ENCODE assay signal across 16 cellular contexts in the genomic region with DNA sequence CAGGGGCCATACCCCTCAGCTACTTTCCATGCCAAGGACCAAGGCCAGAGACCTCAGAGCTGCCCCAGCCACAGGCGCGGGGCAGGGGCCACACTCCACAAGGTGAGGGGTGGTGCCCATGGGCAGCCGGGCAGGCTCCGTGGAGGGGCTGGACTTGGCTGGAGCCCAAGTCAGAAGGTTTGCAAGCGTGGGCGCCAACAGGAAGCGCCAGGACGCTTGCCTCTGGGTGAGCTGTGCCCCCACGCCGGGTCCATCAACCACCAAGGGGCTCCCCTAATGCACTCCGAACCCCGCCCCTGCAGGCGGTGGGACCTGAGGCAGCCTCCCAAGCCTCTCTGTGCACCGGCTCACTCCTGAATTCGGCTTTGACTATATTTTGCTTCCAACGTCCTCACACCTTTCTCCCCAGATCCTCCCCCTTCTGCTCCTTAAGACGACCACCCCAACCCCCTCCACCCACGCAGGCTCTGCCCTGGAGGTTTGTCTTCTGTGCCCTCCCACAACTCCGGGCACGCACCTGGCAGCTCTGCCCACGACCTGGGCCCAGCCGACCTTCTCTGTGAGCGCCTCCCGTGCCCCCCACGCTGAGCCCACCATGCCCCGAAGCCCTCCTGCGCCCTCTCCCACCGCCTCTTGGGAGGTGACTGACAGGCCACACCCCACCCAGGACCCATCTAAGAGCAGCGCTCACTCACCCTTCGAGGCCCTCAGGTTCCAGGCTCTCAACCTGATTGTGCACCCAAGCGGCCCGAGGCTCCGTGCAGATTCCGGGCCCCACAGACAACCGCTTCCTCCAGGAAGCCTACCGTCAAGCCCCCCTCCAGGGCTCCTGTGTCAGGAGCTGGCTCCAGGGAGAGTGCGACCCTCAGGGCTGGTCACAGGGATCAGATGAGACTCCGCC. TPM values are rescaled to one million over a fixed set of nuclear protein-coding genes. Genes with fewer than 3 reads are reported as not detected.
DNase-seq lines count a peak whose midpoint lies in the region; ATAC-seq, FAIRE-seq and TF ChIP-seq lines count a peak whose summit lies in the region.
"Had no signal": no experiment of that assay in that cellular context is flagged by ENCODE, and none has a peak within 500 bp of the region (broad histone marks: within the 10 kb centered on the region; RNA-seq: fewer than 3 reads in every experiment).

No MANE protein-coding gene starts in this region.

- no peak overlapping the region for H3K27ac Mint-ChIP-seq in naive thymus-derived CD8-positive, alpha-beta T cell
- H3K27ac Mint-ChIP-seq in Caco-2 (ENCODE audit: unreplicated experiment), result no peak overlapping the region

- no peak for ATAC-seq in HCT116
- no peak for ATAC-seq in naive thymus-derived CD8-positive, alpha-beta T cell

- RAD21 ChIA-PET in HCT116 (lab: Charles Lee; ENCODE audit: low non-redundant PET in 1 of 2, low total read pairs in 2 of 2, uncharacterized antibody in 2 of 2, unreplicated experiment in 2 of 2), result interaction anchor here in 1 of 2 experiments (0.5 kb wide), 1 partner anchor 36 kb away, joined by 5 read pairs; no protein-coding TSS in a partner anchor

- H3K27me3 Mint-ChIP-seq in naive thymus-derived CD8-positive, alpha-beta T cell, result no peaks in the 10 kb centered on the region
- no peaks in the 10 kb centered on the region for H3K27me3 Mint-ChIP-seq in Caco-2 (ENCODE audit: insufficient read depth, unreplicated experiment)

- H4K20me1 ChIP-seq in HCT116 (ENCODE audit: insufficient read depth), result no peaks in the 10 kb centered on the region
- H4K20me1 ChIP-seq in keratinocyte (ENCODE audit: control insufficient read depth, extremely low read depth, insufficient read depth, low read length), result peaks cover 4% of the 10 kb centered on the region

- no peak overlapping the region for H3K4me3 Mint-ChIP-seq in naive thymus-derived CD8-positive, alpha-beta T cell
- H3K4me3 Mint-ChIP-seq in Caco-2 (ENCODE audit: unreplicated experiment), result no peak overlapping the region

- POLR2A ChIA-PET in HCT116 (lab: Charles Lee) (no interaction called here), Caco-2 (lab: Charles Lee) (no interaction called here)
- POLR2A ChIA-PET in naive thymus-derived CD8-positive, alpha-beta T cell (lab: Charles Lee), result interaction anchor here (1.4 to 1.7 kb wide), 2 partner anchors 14 to 16 kb away, joined by 4 to 5 read pairs; no protein-coding TSS in a partner anchor

- DNase-seq in HCT116 (ENCODE audit: low read depth, low spot score) (no peak), keratinocyte (ENCODE audit: low read depth, low spot score) (no peak), Caco-2 (no peak), D721Med (ENCODE audit: insufficient read length, low spot score) (no peak)
- no peak for DNase-seq in naive thymus-derived CD8-positive, alpha-beta T cell
- DNase-seq: DMS79, KBM-7, NCI-H1417 treated with DMSO at 0.1 percent for 48 hours, NCI-H1930, NCI-H526 treated with DMSO at 0.1 percent for 48 hours, SW 1271 had no signal

- TF ChIP-seq RAD21 in HCT116 (IDR thresholded peaks at IDR 0.05; ENCODE audit: low read depth) (no peak), Ishikawa (IDR thresholded peaks at IDR 0.05; ENCODE audit: low read depth) (no peak)

- H3K27ac ChIP-seq in HCT116 (ENCODE audit: low read depth, low read length) (peak overlapping the region; percentile 40; the same call in 1 of the 2 replicates), keratinocyte (ENCODE audit: control insufficient read depth, insufficient read depth, low read length) (peak overlapping the region; percentile 47)

- H3K4me2 ChIP-seq in HCT116 (ENCODE audit: low read length) (no peak overlapping the region), keratinocyte (ENCODE audit: control insufficient read depth, extremely low read depth, insufficient read depth, low read depth, low read length) (peak overlapping the region; percentile 80)

- H3K36me3 Mint-ChIP-seq in naive thymus-derived CD8-positive, alpha-beta T cell, result peaks cover 0 to 8% (median 8%) of the 10 kb centered on the region in 3 donors
- H3K36me3 Mint-ChIP-seq in Caco-2 (ENCODE audit: insufficient read depth, unreplicated experiment), result peaks cover 7% of the 10 kb centered on the region

- no peak for TF ChIP-seq POLR2A in HCT116 (IDR thresholded peaks at IDR 0.05; ENCODE audit: borderline replicate concordance, extremely low read depth, insufficient read depth, insufficient read length)

- FAIRE-seq in keratinocyte (lab: Jason Lieb, UNC) (no peak), D721Med (lab: Jason Lieb, UNC) (no peak)
- FAIRE-seq: GM19239, H54, HTR-8/SVneo had no signal

- H3K79me2 ChIP-seq in HCT116 (ENCODE audit: insufficient read depth, low read length) (peaks cover 25% of the 10 kb centered on the region), keratinocyte (ENCODE audit: control insufficient read depth, insufficient read depth, low read length) (peaks cover 50% of the 10 kb centered on the region)

- peaks cover 0 to 9% (median 4%) of the 10 kb centered on the region in 9 donors for H3K9me3 Mint-ChIP-seq in naive thymus-derived CD8-positive, alpha-beta T cell
- peaks cover 14% of the 10 kb centered on the region for H3K9me3 Mint-ChIP-seq in Caco-2 (ENCODE audit: unreplicated experiment)

- H3K36me3 ChIP-seq in HCT116 (ENCODE audit: control insufficient read depth in 1 of 2, insufficient read depth in 2 of 2, low read length in 2 of 2) (peaks cover 0 to 5% of the 10 kb centered on the region in 2 experiments; a peak in 1 of 4 replicates), keratinocyte (ENCODE audit: control insufficient read depth in 2 of 2, extremely low read depth in 1 of 2, insufficient read depth in 2 of 2, low read length in 2 of 2) (peaks cover 3 to 12% of the 10 kb centered on the region in 2 experiments), Caco-2 (ENCODE audit: control insufficient read depth, insufficient read depth, low read length) (no peaks in the 10 kb centered on the region)

- no peak for TF ChIP-seq EP300 in Ishikawa (IDR thresholded peaks at IDR 0.05; ENCODE audit: borderline replicate concordance)

- CTCF ChIA-PET in HCT116 (lab: Charles Lee), result no interaction called here
- CTCF ChIA-PET in Caco-2 (lab: Charles Lee), result interaction anchor here (0.7 kb wide), 1 partner anchor 82 kb away, joined by 3 read pairs; no protein-coding TSS in a partner anchor

- intact Hi-C loops in HCT116 (cut with micrococcal nuclease), result loop anchor here (10.0 kb wide), 1 partner anchor 87 kb away; a partner anchor contains a TSS
- intact Hi-C loops in Caco-2 (cut with micrococcal nuclease; ENCODE audit: unreplicated experiment), result loop anchor here (2.0 to 10.0 kb wide), 2 partner anchors 23 to 53 kb away; a partner anchor contains a TSS

- H3K4me1 Mint-ChIP-seq in naive thymus-derived CD8-positive, alpha-beta T cell, result peaks cover 2 to 15% (median 9%) of the 10 kb centered on the region in 4 donors
- peaks cover 8% of the 10 kb centered on the region for H3K4me1 Mint-ChIP-seq in Caco-2 (ENCODE audit: low read depth, unreplicated experiment)

- H3K9me3 ChIP-seq in HCT116 (ENCODE audit: control insufficient read depth in 1 of 2, insufficient read depth in 1 of 2, low read depth in 1 of 2, low read length in 2 of 2) (no peaks in the 10 kb centered on the region; a peak in 1 of 4 replicates), keratinocyte (ENCODE audit: control insufficient read depth, low read depth, low read length) (peaks cover 4% of the 10 kb centered on the region), Caco-2 (peaks cover 2% of the 10 kb centered on the region; the same call in 1 of the 2 replicates)

- H3K4me3 ChIP-seq in HCT116 (replicated peaks in 1 of 2; ENCODE audit: low read depth in 1 of 2, low read length in 2 of 2), result no peak overlapping the region
- H3K4me3 ChIP-seq in keratinocyte (ENCODE audit: control insufficient read depth in 2 of 3, extremely low read depth in 1 of 3, insufficient read depth in 2 of 3, low read depth in 1 of 3, low read length in 3 of 3), result peak overlapping the region; percentile 61 to 82 (median 62)
- H3K4me3 ChIP-seq in Caco-2 (ENCODE audit: low read depth, low read length), result no peak overlapping the region

- H3K4me1 ChIP-seq in HCT116 (ENCODE audit: control insufficient read depth in 1 of 2, insufficient read depth in 2 of 2, low read length in 2 of 2) (peaks cover 30 to 49% of the 10 kb centered on the region in 2 experiments), keratinocyte (ENCODE audit: control insufficient read depth, extremely low read depth, insufficient read depth, low read length) (peaks cover 25% of the 10 kb centered on the region), Caco-2 (peaks cover 28% of the 10 kb centered on the region)

- no peaks in the 10 kb centered on the region for H3K9me2 ChIP-seq in HCT116 (ENCODE audit: insufficient read depth)

- no peaks in the 10 kb centered on the region for H3K9me1 ChIP-seq in keratinocyte (ENCODE audit: control insufficient read depth, extremely low read depth, insufficient read depth, low read length)

- H3K27me3 ChIP-seq in HCT116 (ENCODE audit: insufficient read depth, low read length) (no peaks in the 10 kb centered on the region), keratinocyte (ENCODE audit: control insufficient read depth, extremely low read depth, insufficient read depth, low read length) (no peaks in the 10 kb centered on the region), Caco-2 (replicated peaks; ENCODE audit: control insufficient read depth, insufficient read depth, low read length) (no peaks in the 10 kb centered on the region)

- TF ChIP-seq CTCF in HCT116 (IDR thresholded peaks at IDR 0.05 in 2 of 3, conservative IDR thresholded peaks at IDR 0.05 in 1 of 3; ENCODE audit: borderline replicate concordance in 1 of 3, insufficient read depth in 1 of 3, low read depth in 2 of 3, low read length in 2 of 3) (no peak), keratinocyte (optimal IDR thresholded peaks at IDR 0.05 in 1 of 3, IDR thresholded peaks at IDR 0.05 in 1 of 3, conservative IDR thresholded peaks at IDR 0.05 in 1 of 3; ENCODE audit: extremely low read depth in 1 of 3, insufficient read depth in 2 of 3, low read length in 3 of 3) (no peak), Caco-2 (IDR thresholded peaks at IDR 0.05; ENCODE audit: insufficient read depth in 1 of 2, low read depth in 1 of 2, low read length in 1 of 2, severe bottlenecking in 1 of 2, unreplicated experiment in 1 of 2) (no peak), D721Med (IDR thresholded peaks at IDR 0.05; ENCODE audit: insufficient read depth, missing control alignments) (no peak)

- H2AFZ ChIP-seq in HCT116 (ENCODE audit: low read depth, low read length, poor library complexity, severe bottlenecking) (no peak overlapping the region), keratinocyte (ENCODE audit: control insufficient read depth, low read length) (no peak overlapping the region)

- H3K9ac ChIP-seq in HCT116 (ENCODE audit: low read length) (no peak overlapping the region), keratinocyte (ENCODE audit: control insufficient read depth, extremely low read depth, insufficient read depth, low read length) (peak overlapping the region; percentile 72)

- dilution Hi-C loops in keratinocyte (cut with MboI; ENCODE audit: extremely low pct_ligation_motif_present, low sequenced_read_pairs), result no loop called here

- BruUV-seq in HCT116 (replicated peaks; lab: Mats Ljungman, UMichigan), result no TSS peak
- no TSS peak for BruUV-seq in Caco-2 (replicated peaks; lab: Mats Ljungman, UMichigan)

RNA-seq across cellular contexts. Expression of a gene that starts 2.6 kb away (rescaled TPM):
- total RNA-seq in HCT116 (2021; ENCODE audit: unreplicated experiment) (157 TPM), Caco-2 (2022) (143 and 149 TPM in 2 replicates)
- polyA plus RNA-seq in HCT116 (2012), result 124 and 128 TPM in 2 replicates
- polyA plus RNA-seq in keratinocyte, result 125 to 245 TPM (median 127 TPM) in 3 replicates
- 112 TPM for polyA plus RNA-seq in keratinocyte (2011; ENCODE audit: low read depth)
- polyA plus RNA-seq in keratinocyte (2011; cell fraction: cytosol; rRNA removed), result 67.9 and 176 TPM in 2 replicates
- polyA plus RNA-seq in keratinocyte (2011; cell fraction: nucleus; rRNA removed), result 163 and 226 TPM in 2 replicates
- 180 and 202 TPM in 2 replicates for polyA plus RNA-seq in keratinocyte (2012; ENCODE audit: low replicate concordance)
- 98.9 to 231 TPM (median 193 TPM) in 3 replicates for polyA minus RNA-seq in keratinocyte
- polyA minus RNA-seq in keratinocyte (2011; cell fraction: cytosol; rRNA and poly(A)+ RNA removed), result 467 TPM
- 173 and 240 TPM in 2 replicates for polyA minus RNA-seq in keratinocyte (2011; cell fraction: nucleus; rRNA and poly(A)+ RNA removed)
- under 1 TPM; 0.16 to 0.29 TPM for total RNA-seq in naive thymus-derived CD8-positive, alpha-beta T cell
- polyA plus RNA-seq in naive thymus-derived CD8-positive, alpha-beta T cell, result under 1 TPM in 2 of 3 donors, not detected in 1; 0.15 to 0.47 TPM
- total RNA-seq: SK-MEL-5 had no signal

RNA-seq across cellular contexts. Expression of a gene that starts 22.1 kb away (rescaled TPM):
- 54.3 TPM for total RNA-seq in HCT116 (2021; ENCODE audit: unreplicated experiment)
- polyA plus RNA-seq in HCT116 (2012), result 33.3 and 35.8 TPM in 2 replicates
- 7.3 to 11.5 TPM (median 8.1 TPM) in 3 replicates for polyA plus RNA-seq in keratinocyte
- polyA plus RNA-seq in keratinocyte (2011; ENCODE audit: low read depth), result 2.9 TPM
- polyA plus RNA-seq in keratinocyte (2011; cell fraction: cytosol; rRNA removed), result 2.2 and 8.1 TPM in 2 replicates
- 29.2 and 46.2 TPM in 2 replicates for polyA plus RNA-seq in keratinocyte (2011; cell fraction: nucleus; rRNA removed)
- polyA plus RNA-seq in keratinocyte (2012; ENCODE audit: low replicate concordance), result 7.4 and 13.7 TPM in 2 replicates
- 2.3 to 6.2 TPM (median 2.4 TPM) in 3 replicates for polyA minus RNA-seq in keratinocyte
- 10.7 TPM for polyA minus RNA-seq in keratinocyte (2011; cell fraction: cytosol; rRNA and poly(A)+ RNA removed)
- polyA minus RNA-seq in keratinocyte (2011; cell fraction: nucleus; rRNA and poly(A)+ RNA removed), result 8.7 and 13.1 TPM in 2 replicates
- total RNA-seq in naive thymus-derived CD8-positive, alpha-beta T cell, result under 1 TPM; 0.16 to 0.39 TPM
- polyA plus RNA-seq in naive thymus-derived CD8-positive, alpha-beta T cell, result 1 to 10 TPM in 1 of 3 donors, not detected in 2; 1.3 TPM
- 30.7 and 35.6 TPM in 2 replicates for total RNA-seq in Caco-2 (2022)

RNA-seq across cellular contexts. Expression of a gene that starts 23.4 kb away (rescaled TPM):
- total RNA-seq in HCT116 (2021; ENCODE audit: unreplicated experiment), result 85.6 TPM
- polyA plus RNA-seq in HCT116 (2012), result 96.6 and 99.1 TPM in 2 replicates
- 1.8 to 3.8 TPM (median 2.4 TPM) in 3 replicates for polyA plus RNA-seq in keratinocyte
- not detected for polyA plus RNA-seq in keratinocyte (2011; ENCODE audit: low read depth)
- polyA plus RNA-seq in keratinocyte (2011; cell fraction: cytosol; rRNA removed), result 0.78 and 2.4 TPM in 2 replicates
- polyA plus RNA-seq in keratinocyte (2011; cell fraction: nucleus; rRNA removed), result 2.9 and 3.4 TPM in 2 replicates
- polyA plus RNA-seq in keratinocyte (2012; ENCODE audit: low replicate concordance), result 2.8 and 6.5 TPM in 2 replicates
- polyA minus RNA-seq in keratinocyte, result 0.67 to 8.0 TPM (median 1.0 TPM) in 3 replicates
- 3.6 TPM for polyA minus RNA-seq in keratinocyte (2011; cell fraction: cytosol; rRNA and poly(A)+ RNA removed)
- polyA minus RNA-seq in keratinocyte (2011; cell fraction: nucleus; rRNA and poly(A)+ RNA removed), result 1.9 and 2.0 TPM in 2 replicates
- 100 to 1,000 TPM; 332 to 337 TPM for total RNA-seq in naive thymus-derived CD8-positive, alpha-beta T cell
- 100 to 1,000 TPM; 195 to 233 (median 206) TPM for polyA plus RNA-seq in naive thymus-derived CD8-positive, alpha-beta T cell
- total RNA-seq in Caco-2 (2022), result 119 and 124 TPM in 2 replicates

RNA-seq across cellular contexts. Expression of a gene that starts 50.4 kb away (rescaled TPM):
- 70.3 TPM for total RNA-seq in HCT116 (2021; ENCODE audit: unreplicated experiment)
- polyA plus RNA-seq in HCT116 (2012), result 53.8 and 55.2 TPM in 2 replicates
- 16.1 to 40.2 TPM (median 17.7 TPM) in 3 replicates for polyA plus RNA-seq in keratinocyte
- 12.2 TPM for polyA plus RNA-seq in keratinocyte (2011; ENCODE audit: low read depth)
- 2.5 and 4.0 TPM in 2 replicates for polyA plus RNA-seq in keratinocyte (2011; cell fraction: cytosol; rRNA removed)
- 143 and 201 TPM in 2 replicates for polyA plus RNA-seq in keratinocyte (2011; cell fraction: nucleus; rRNA removed)
- polyA plus RNA-seq in keratinocyte (2012; ENCODE audit: low replicate concordance), result 18.0 and 49.7 TPM in 2 replicates
- polyA minus RNA-seq in keratinocyte, result 15.2 to 21.3 TPM (median 15.5 TPM) in 3 replicates
- polyA minus RNA-seq in keratinocyte (2011; cell fraction: cytosol; rRNA and poly(A)+ RNA removed), result 5.0 TPM
- polyA minus RNA-seq in keratinocyte (2011; cell fraction: nucleus; rRNA and poly(A)+ RNA removed), result 28.2 and 31.9 TPM in 2 replicates
- total RNA-seq in naive thymus-derived CD8-positive, alpha-beta T cell, result 10 to 100 TPM; 70.1 to 78.6 TPM
- polyA plus RNA-seq in naive thymus-derived CD8-positive, alpha-beta T cell, result 1 to 10 TPM; 4.8 to 8.6 (median 7.3) TPM
- total RNA-seq in Caco-2 (2022), result 85.5 and 92.6 TPM in 2 replicates
- total RNA-seq: SK-MEL-5 had no signal

RNA-seq across cellular contexts. Expression of a gene that starts 58.7 kb away (rescaled TPM):
- 40.1 TPM for total RNA-seq in HCT116 (2021; ENCODE audit: unreplicated experiment)
- 32.1 and 33.3 TPM in 2 replicates for polyA plus RNA-seq in HCT116 (2012)
- polyA plus RNA-seq in keratinocyte, result 21.6 to 36.7 TPM (median 31.7 TPM) in 3 replicates
- 15.6 TPM for polyA plus RNA-seq in keratinocyte (2011; ENCODE audit: low read depth)
- 21.5 and 31.3 TPM in 2 replicates for polyA plus RNA-seq in keratinocyte (2011; cell fraction: cytosol; rRNA removed)
- polyA plus RNA-seq in keratinocyte (2011; cell fraction: nucleus; rRNA removed), result 73.0 and 91.5 TPM in 2 replicates
- polyA plus RNA-seq in keratinocyte (2012; ENCODE audit: low replicate concordance), result 25.4 and 36.5 TPM in 2 replicates
- 42.6 to 74.9 TPM (median 46.0 TPM) in 3 replicates for polyA minus RNA-seq in keratinocyte
- polyA minus RNA-seq in keratinocyte (2011; cell fraction: cytosol; rRNA and poly(A)+ RNA removed), result 48.5 TPM
- 59.6 and 60.7 TPM in 2 replicates for polyA minus RNA-seq in keratinocyte (2011; cell fraction: nucleus; rRNA and poly(A)+ RNA removed)
- 10 to 100 TPM; 25.9 to 30.2 TPM for total RNA-seq in naive thymus-derived CD8-positive, alpha-beta T cell
- polyA plus RNA-seq in naive thymus-derived CD8-positive, alpha-beta T cell, result 10 to 100 TPM in 2 of 3 donors, 1 to 10 TPM in 1; 9.0 to 13.0 (median 11.6) TPM
- 40.6 and 44.3 TPM in 2 replicates for total RNA-seq in Caco-2 (2022)

Comparison
In these comparisons a context has a peak if more than half of its experiments do, and no peak if none do; other contexts are left out.
1. H3K4me3 ChIP-seq: peak in keratinocyte (3 of 3); none in HCT116 (0 of 2) and Caco-2 (single experiment).
2. RNA of a gene that starts 2.6 kb away (total RNA-seq): 157 TPM in HCT116 (single experiment) and 143 to 149 TPM in Caco-2; 0.16 to 0.29 TPM in naive thymus-derived CD8-positive, alpha-beta T cell; every median in the first group is over 100 times any median in the second.
3. RNA of a gene that starts 22.1 kb away (total RNA-seq): 54.3 TPM in HCT116 (single experiment) and 30.7 to 35.6 TPM in Caco-2; 0.16 to 0.39 TPM in naive thymus-derived CD8-positive, alpha-beta T cell; every median in the first group is over 10 times any median in the second.